Comparison of ENCODE assay signal across 1 cellular context in genomic region chr2:86778957-86779356, GRCh38.
TF ChIP-seq lines count a peak whose summit lies in the region.

No MANE protein-coding gene starts in this region.

TF ChIP-seq in H1, 55 proteins besides CTCF, POLR2A, EP300 and RAD21:
- peak; percentile 40; the same call in 1 of the 2 replicates for TF ChIP-seq SRF (IDR thresholded peaks at IDR 0.05; ENCODE audit: low read depth, low read length)
- no peak for TF ChIP-seq NANOG (IDR thresholded peaks at IDR 0.05; ENCODE audit: insufficient read depth, low read depth, low read length, poor library complexity, severe bottlenecking)
